9 cellular contexts compared by ENCODE assay signal in the genomic region with DNA sequence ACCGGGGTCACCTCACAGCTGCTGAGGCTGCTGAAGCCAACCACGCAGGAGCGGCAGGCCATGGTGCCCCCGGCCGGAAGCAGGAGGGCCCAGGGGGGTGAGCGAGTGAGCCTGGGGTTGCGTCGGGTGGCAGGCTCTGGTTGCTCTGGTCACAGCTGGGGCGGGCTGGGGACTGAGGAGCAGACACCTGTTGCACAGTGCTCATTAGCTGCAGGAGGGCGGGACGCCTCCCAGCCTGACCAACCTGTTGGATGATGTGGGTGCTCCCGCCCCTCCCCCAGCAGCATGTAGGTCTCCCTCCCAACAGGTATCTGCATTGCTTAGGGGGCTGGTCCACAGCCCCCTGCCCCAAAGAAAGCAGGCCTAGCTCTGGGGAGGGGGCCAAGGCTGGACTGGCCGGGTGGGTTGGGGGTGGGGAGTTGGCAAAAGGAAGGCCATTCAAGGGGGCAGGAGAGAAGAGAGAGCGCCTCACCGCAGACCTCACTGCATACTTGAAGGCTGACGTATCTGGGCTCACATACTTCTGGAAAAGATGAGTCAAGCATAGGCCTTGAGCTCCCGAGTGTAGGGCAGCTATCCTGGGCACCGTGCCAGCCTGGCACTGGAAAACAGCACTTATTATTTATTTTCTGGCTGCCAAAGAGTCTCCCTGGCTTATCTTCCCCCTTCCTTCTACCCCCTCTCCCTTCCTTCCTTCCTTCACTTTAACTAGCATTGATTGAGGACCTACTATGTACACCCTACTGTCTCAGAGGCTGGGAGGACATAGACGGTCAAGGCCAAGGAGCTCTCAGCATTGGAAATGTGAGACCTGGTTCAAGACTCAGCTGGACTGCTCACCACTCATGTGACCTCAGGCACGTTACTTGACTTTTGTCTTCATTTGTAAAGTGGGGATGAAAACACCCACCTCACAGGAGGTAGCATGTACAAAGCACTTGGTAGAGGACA. TPM values are rescaled to one million over a fixed set of nuclear protein-coding genes. Genes with fewer than 3 reads are reported as not detected.
DNase-seq lines count a peak whose midpoint lies in the region; ATAC-seq and TF ChIP-seq lines count a peak whose summit lies in the region.
"Had no signal": no experiment of that assay in that cellular context is flagged by ENCODE, and none has a peak within 500 bp of the region (broad histone marks: within the 10 kb centered on the region; RNA-seq: fewer than 3 reads in every experiment).

A gene (minus strand): TSS at position 174 of the 951 bp plus-strand sequence. CDS start 112 bp downstream, at position 62.

- no peak for TF ChIP-seq POLR2A in GM18505 (IDR thresholded peaks at IDR 0.05; ENCODE audit: borderline replicate concordance, extremely low read depth, insufficient read depth, insufficient read length)

- peak within 1 kb of the TSS; percentile 47 to 56 for H3K4me3 ChIP-seq in esophagus (ENCODE audit: low read depth in 1 of 2, low read length in 2 of 2)

- H3K27me3 ChIP-seq in esophagus (ENCODE audit: control insufficient read depth in 1 of 2, insufficient read depth in 2 of 2, low read length in 2 of 2), result no peaks in the 10 kb centered on the region

- H3K9me3 ChIP-seq in esophagus (ENCODE audit: control insufficient read depth in 2 of 2, insufficient read depth in 1 of 2, low read depth in 1 of 2, low read length in 1 of 2), result no peaks in the 10 kb centered on the region

- WGBS in esophagus, 2 donors, result 36 to 41% methylated on average over 20 of the region's 20 CpGs

- DNase-seq in AG20443 (ENCODE audit: low spot score), result peak; percentile 98
- DNase-seq in Kasumi-1 (lab: John Stamatoyannopoulos, UW), result peak; percentile 9 to 26
- peak; percentile 36 for DNase-seq in SHP77 treated with DMSO at 0.1 percent for 48 hours (lab: John Stamatoyannopoulos, UW)
- DNase-seq in myocyte (ENCODE audit: low read depth), result peak; percentile 99
- DNase-seq in GM10248 (ENCODE audit: extremely low spot score), result no peak
- no peak for DNase-seq in NCI-H1930 (lab: John Stamatoyannopoulos, UW)
- DNase-seq: stimulated activated naive B cell treated with anti-CD40 and anti-IgM and Interleukin-4, amounts not matched to agents 10 μg/mL and 1 μg/mL and 100 μg/mL, for 72 hours had no signal

- no peak for TF ChIP-seq CTCF in GM10248 (IDR thresholded peaks at IDR 0.05; ENCODE audit: control extremely low read depth, extremely low read depth, low read depth, missing control alignments)

- ATAC-seq in GM18505 (IDR thresholded peaks at IDR 0.05; ENCODE audit: unreplicated experiment), result no peak

- H3K4me1 ChIP-seq in esophagus (ENCODE audit: control insufficient read depth in 2 of 2, insufficient read depth in 2 of 2, low read length in 1 of 2), result peaks cover 1 to 32% of the 10 kb centered on the region in 2 donors

- CTCF ChIA-PET in GM10248 (lab: Yijun Ruan, JAX), result no interaction called here

- peak within 1 kb of the TSS; percentile 88 to 89 for H3K27ac ChIP-seq in esophagus (ENCODE audit: low read depth in 2 of 2, low read length in 1 of 2)

- POLR2A ChIA-PET in GM10248 (lab: Yijun Ruan, JAX), result interaction anchor here (0.6 kb wide), 1 partner anchor 887 kb away, joined by 4 read pairs; a partner anchor contains a TSS

- peaks cover 0 to 3% of the 10 kb centered on the region in 2 donors for H3K36me3 ChIP-seq in esophagus (ENCODE audit: control insufficient read depth in 2 of 2, insufficient read depth in 2 of 2, low read length in 1 of 2)

RNA-seq across cellular contexts. Expression of the gene that starts here (rescaled TPM):
- 10 to 100 TPM; 40.9 to 53.9 TPM for polyA plus RNA-seq in esophagus
- total RNA-seq in myocyte, result 46.3 and 68.4 TPM in 2 replicates
- 59.1 TPM for polyA plus RNA-seq in myocyte (2012)

Comparison
In these comparisons a context has a peak if more than half of its experiments do, and no peak if none do; other contexts are left out.
1. DNase-seq: peak in AG20443 (single experiment), Kasumi-1 (2 of 2), SHP77 treated with DMSO at 0.1 percent for 48 hours (single experiment) and myocyte (single experiment); none in GM10248 (single experiment) and NCI-H1930 (0 of 2).